In the genomic region with DNA sequence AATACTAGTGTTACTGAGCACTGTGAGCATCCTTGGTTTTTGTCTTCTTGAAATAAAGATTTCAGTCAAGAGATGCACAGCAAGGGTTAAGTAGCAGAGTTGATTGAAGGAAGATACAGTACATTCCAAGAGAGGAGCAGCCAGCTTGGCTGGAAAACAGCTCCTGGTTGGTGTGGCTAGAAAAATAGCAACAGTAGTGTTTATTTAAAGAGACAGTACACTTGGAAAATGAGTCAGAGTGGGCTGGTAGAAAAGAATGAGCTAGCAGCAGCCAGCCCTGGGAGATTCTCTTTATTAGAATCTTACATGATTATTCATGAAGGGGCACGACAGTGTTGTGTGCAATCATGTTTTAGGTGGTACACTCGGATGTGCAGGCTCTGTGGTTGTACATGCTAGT, we compare ENCODE assay signal across 24 cellular contexts.
DNase-seq lines count a peak whose midpoint lies in the region; FAIRE-seq and TF ChIP-seq lines count a peak whose summit lies in the region.
"Had no signal": no experiment of that assay in that cellular context is flagged by ENCODE, and none has a peak within 500 bp of the region (broad histone marks: within the 10 kb centered on the region; RNA-seq: fewer than 3 reads in every experiment).

No MANE protein-coding gene starts in this region.

- TF ChIP-seq CTCF in AG10803 (conservative IDR thresholded peaks at IDR 0.05; ENCODE audit: low read length), result no peak
- no peak for TF ChIP-seq CTCF in astrocyte of the spinal cord (IDR thresholded peaks at IDR 0.05; ENCODE audit: low read depth, low read length)
- TF ChIP-seq CTCF in D721Med (IDR thresholded peaks at IDR 0.05; ENCODE audit: insufficient read depth, missing control alignments), result no peak
- no peak for TF ChIP-seq CTCF in lower leg skin (IDR thresholded peaks at IDR 0.05)

- 55 to 65% methylated on average over 2 of the region's 2 CpGs for WGBS in lower leg skin, 2 donors

- no peak for FAIRE-seq in D721Med (lab: Jason Lieb, UNC)
- FAIRE-seq: kidney, RCC 7860 had no signal

- H3K4me3 ChIP-seq in AG10803 (ENCODE audit: low read length), result no peak overlapping the region
- H3K4me3 ChIP-seq in astrocyte of the spinal cord (ENCODE audit: low read depth, low read length), result no peak overlapping the region
- H3K4me3 ChIP-seq in lower leg skin (ENCODE audit: low read depth, poor library complexity, severe bottlenecking), result no peak overlapping the region
- H3K4me3 ChIP-seq: colonic mucosa, MG63, right atrium auricular region, smooth muscle cell, stomach, thyroid gland had no signal

- in situ Hi-C loops in astrocyte of the spinal cord (cut with HindIII; ENCODE audit: low sequenced_read_pairs), result no loop called here

- intact Hi-C loops in lower leg skin (cut with DNase I; ENCODE audit: low total_unique reads), result no loop called here

- TF ChIP-seq POLR2A in lower leg skin (IDR thresholded peaks at IDR 0.05), result no peak

- DNase-seq in AG10803 (ENCODE audit: low read depth) (peak; percentile 34), HT1080 (ENCODE audit: low read depth) (peak; percentile 44), astrocyte of the spinal cord (ENCODE audit: low read depth, low spot score) (peak; percentile 1), iPS-NIHi7 (ENCODE audit: extremely low spot score) (peak; percentile 11), D721Med (ENCODE audit: insufficient read length, low spot score) (no peak), lower leg skin (ENCODE audit: low spot score in 2 of 2) (no peak), NCI-H1694 treated with DMSO at 0.1 percent for 48 hours (lab: John Stamatoyannopoulos, UW) (no peak)
- no peak for DNase-seq in activated naive CD4-positive, alpha-beta T cell treated with anti-CD3 and anti-CD28 coated beads, Interleukin-2, amount 50 U/mL, for 16 hours
- DNase-seq: activated CD4-positive, alpha-beta T cell treated with anti-CD3 and anti-CD28 coated beads for 36 hours; activated effector memory CD4-positive, alpha-beta T cell treated with anti-CD3 and anti-CD28 coated beads, Interleukin-2, amount 50 U/mL, for 16 hours; colonic mucosa; DMS153; H9; kidney; MG63; NCI-H1105 treated with DMSO at 0.1 percent for 48 hours; NCI-H2029; stimulated activated CD4-positive, alpha-beta T cell treated with anti-CD3 and anti-CD28 coated beads, Interleukin-2, amount 100 ng/mL, for 24 hours; stomach; T-helper 2 cell; thyroid gland had no signal

Comparison
In these comparisons a context has a peak if more than half of its experiments do, and no peak if none do; other contexts are left out.
1. DNase-seq: peak in AG10803 (single experiment), HT1080 (single experiment), astrocyte of the spinal cord (single experiment) and iPS-NIHi7 (single experiment); none in D721Med (single experiment), lower leg skin (0 of 2), activated naive CD4-positive, alpha-beta T cell treated with anti-CD3 and anti-CD28 coated beads, Interleukin-2, amount 50 U/mL, for 16 hours (single experiment) and NCI-H1694 treated with DMSO at 0.1 percent for 48 hours (single experiment).